Comparison of ENCODE assay signal across 10 cellular contexts in the genomic region with DNA sequence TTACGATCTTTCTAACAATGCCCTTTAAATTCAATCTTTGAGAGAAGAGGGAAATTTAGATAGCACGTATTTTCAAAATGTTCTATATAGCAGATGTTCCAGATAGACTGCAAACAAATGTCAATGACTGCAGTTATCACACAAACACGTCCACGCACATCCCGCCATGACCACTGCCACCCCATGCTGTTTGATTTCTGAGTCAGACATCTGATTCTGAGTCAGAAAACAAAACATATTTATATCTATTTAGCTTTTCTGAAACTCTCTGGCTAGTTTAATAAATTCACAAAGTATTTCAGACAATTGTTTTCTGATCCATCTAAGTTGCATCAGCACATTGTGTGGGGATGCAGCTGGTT.
A peak's percentile ranks its signal among the peaks of the same experiment; 100 is the strongest.
DNase-seq lines count a peak whose midpoint lies in the region; ATAC-seq, FAIRE-seq and TF ChIP-seq lines count a peak whose summit lies in the region.
"Had no signal": no experiment of that assay in that cellular context is flagged by ENCODE, and none has a peak within 500 bp of the region (broad histone marks: within the 10 kb centered on the region; RNA-seq: fewer than 3 reads in every experiment).

No MANE protein-coding gene starts in this region.

- in situ Hi-C loops in brain microvascular endothelial cell (cut with HindIII; ENCODE audit: low pct_ligation_motif_present, low sequenced_read_pairs) = no loop called here

- H3K36me3 ChIP-seq in brain microvascular endothelial cell (replicated peaks) (no peaks in the 10 kb centered on the region), uterus (no peaks in the 10 kb centered on the region)

- no peaks in the 10 kb centered on the region for H3K4me1 ChIP-seq in uterus

- TF ChIP-seq CTCF in brain microvascular endothelial cell (IDR thresholded peaks at IDR 0.05; ENCODE audit: low read depth, low read length, missing control alignments) (no peak), uterus (IDR thresholded peaks at IDR 0.05) (no peak)

- FAIRE-seq in GM12892 (lab: Jason Lieb, UNC) = peak; percentile 92

- no peak for TF ChIP-seq POLR2A in GM12892 (IDR thresholded peaks at IDR 0.05; ENCODE audit: low read depth, low read length)
- no peak for TF ChIP-seq POLR2A in uterus (IDR thresholded peaks at IDR 0.05)

- H3K4me3 ChIP-seq in brain microvascular endothelial cell (ENCODE audit: low read depth, low read length) (no peak overlapping the region), uterus (no peak overlapping the region)
- H3K4me3 ChIP-seq: lung, SK-N-MC had no signal

- intact Hi-C loops in uterus (cut with DNase I; ENCODE audit: low total_unique reads) = no loop called here

- DNase-seq in GM12892 (ENCODE audit: insufficient read length) (no peak), T1000 (lab: John Stamatoyannopoulos, UW) (peak; percentile 11), brain microvascular endothelial cell (peak; percentile 81), uterus (no peak), NCI-H2196 treated with DMSO at 0.1 percent for 48 hours (lab: John Stamatoyannopoulos, UW; ENCODE audit: unreplicated experiment) (no peak), NCI-H510A (lab: John Stamatoyannopoulos, UW) (no peak)
- DNase-seq in stimulated activated CD4-positive, alpha-beta T cell treated with anti-CD3 and anti-CD28 coated beads, Interleukin-2, amount 100 ng/mL, for 24 hours = peak; percentile 64 to 65

- H3K27me3 ChIP-seq in brain microvascular endothelial cell (replicated peaks) = no peaks in the 10 kb centered on the region
- H3K27me3 ChIP-seq in uterus = no peaks in the 10 kb centered on the region

- ATAC-seq in HG03139 (IDR thresholded peaks at IDR 0.05; ENCODE audit: unreplicated experiment) = no peak

- peak overlapping the region; percentile 46 for H3K27ac ChIP-seq in brain microvascular endothelial cell
- H3K27ac ChIP-seq in uterus = peak overlapping the region in 1 of 2 donors; percentile 27
- H3K27ac ChIP-seq: SK-N-MC had no signal

- no peaks in the 10 kb centered on the region for H3K9me3 ChIP-seq in uterus

Comparison
In these comparisons a context has a peak if more than half of its experiments do, and no peak if none do; other contexts are left out.
1. DNase-seq: peak in T1000 (single experiment), brain microvascular endothelial cell (single experiment) and stimulated activated CD4-positive, alpha-beta T cell treated with anti-CD3 and anti-CD28 coated beads, Interleukin-2, amount 100 ng/mL, for 24 hours (2 of 2); none in GM12892 (single experiment), uterus (0 of 2), NCI-H2196 treated with DMSO at 0.1 percent for 48 hours (single experiment) and NCI-H510A (single experiment).